23 cellular contexts compared by ENCODE assay signal in genomic region chr21:17257784-17258183, GRCh38.
"Had no signal": no experiment of that assay in that cellular context is flagged by ENCODE, and none has a peak within 500 bp of the region (broad histone marks: within the 10 kb centered on the region; RNA-seq: fewer than 3 reads in every experiment).

No MANE protein-coding gene starts in this region.

- H3K36me3 ChIP-seq: brain microvascular endothelial cell, esophagus squamous epithelium, gastroesophageal sphincter, heart left ventricle, left lung, right atrium auricular region, vagina had no signal

- H3K4me3 ChIP-seq: coronary artery, esophagus squamous epithelium, gastroesophageal sphincter, heart left ventricle, left lung, right atrium auricular region, skin epidermis, vagina had no signal

- DNase-seq: activated CD4-positive, alpha-beta T cell treated with anti-CD3 and anti-CD28 coated beads, Interleukin-2, amount 10 ng/mL, durations not matched to agents 7 days and 5 days; activated CD8-positive, alpha-beta T cell treated with anti-CD3 and anti-CD28 coated beads, Interleukin-2, amount 10 ng/mL, durations not matched to agents 7 days and 5 days; activated effector memory CD4-positive, alpha-beta T cell treated with Interleukin-2 at 50 U/mL for 16 hours; activated naive CD4-positive, alpha-beta T cell treated with anti-CD3 and anti-CD28 coated beads, Interleukin-2, amount 10 ng/mL, durations not matched to agents 7 days and 5 days; activated naive CD8-positive, alpha-beta T cell treated with anti-CD3 and anti-CD28 coated beads, Interleukin-2, amount 50 U/mL, for 24 hours; activated T-cell treated with anti-CD3 and anti-CD28 coated beads, Interleukin-2, amount 50 U/mL, for 48 hours; brain microvascular endothelial cell; esophagus squamous epithelium; heart left ventricle; left lung; stimulated activated CD4-positive, alpha-beta T cell treated with anti-CD3 and anti-CD28 coated beads, Interleukin-15, amount 100 ng/mL, for 24 hours; stimulated activated CD4-positive, alpha-beta T cell treated with anti-CD3 and anti-CD28 coated beads, Interleukin-2, amount 100 ng/mL, for 48 hours; T-helper 1 cell; T1000; trophoblast cell had no signal

- H3K9me3 Mint-ChIP-seq: activated CD4-positive, alpha-beta T cell treated with anti-CD3 and anti-CD28 coated beads, Interleukin-2, amount 10 ng/mL, durations not matched to agents 7 days and 5 days; activated naive CD8-positive, alpha-beta T cell treated with anti-CD3 and anti-CD28 coated beads, Interleukin-2, amount 50 U/mL, for 24 hours; neural crest cell; stimulated activated naive CD8-positive, alpha-beta T cell treated with anti-CD3 and anti-CD28 coated beads, Interleukin-15, Interleukin-2, amounts not matched to agents 100 ng/mL and 50 ng/mL, for 24 hours had no signal

- H3K27me3 ChIP-seq: brain microvascular endothelial cell, esophagus squamous epithelium, gastroesophageal sphincter, heart left ventricle, left lung, right atrium auricular region, vagina had no signal

- H3K4me3 Mint-ChIP-seq: activated CD4-positive, alpha-beta T cell treated with anti-CD3 and anti-CD28 coated beads, Interleukin-2, amount 10 ng/mL, durations not matched to agents 7 days and 5 days; activated CD8-positive, alpha-beta T cell treated with anti-CD3 and anti-CD28 coated beads, Interleukin-2, amount 10 ng/mL, durations not matched to agents 7 days and 5 days; activated naive CD4-positive, alpha-beta T cell treated with anti-CD3 and anti-CD28 coated beads, Interleukin-2, amount 10 ng/mL, durations not matched to agents 7 days and 5 days; activated naive CD8-positive, alpha-beta T cell treated with anti-CD3 and anti-CD28 coated beads, Interleukin-2, amount 50 U/mL, for 24 hours; neural crest cell; stimulated activated naive CD8-positive, alpha-beta T cell treated with anti-CD3 and anti-CD28 coated beads, Interleukin-15, Interleukin-2, amounts not matched to agents 100 ng/mL and 50 ng/mL, for 24 hours had no signal

- H3K36me3 Mint-ChIP-seq: activated naive CD4-positive, alpha-beta T cell treated with anti-CD3 and anti-CD28 coated beads, Interleukin-2, amount 10 ng/mL, durations not matched to agents 7 days and 5 days had no signal

- H3K4me1 Mint-ChIP-seq: activated CD4-positive, alpha-beta T cell treated with anti-CD3 and anti-CD28 coated beads, Interleukin-2, amount 10 ng/mL, durations not matched to agents 7 days and 5 days; activated naive CD4-positive, alpha-beta T cell treated with anti-CD3 and anti-CD28 coated beads, Interleukin-2, amount 10 ng/mL, durations not matched to agents 7 days and 5 days; activated naive CD8-positive, alpha-beta T cell treated with anti-CD3 and anti-CD28 coated beads, Interleukin-2, amount 50 U/mL, for 24 hours; neural crest cell had no signal

- H3K27ac Mint-ChIP-seq: activated CD4-positive, alpha-beta T cell treated with anti-CD3 and anti-CD28 coated beads, Interleukin-2, amount 10 ng/mL, durations not matched to agents 7 days and 5 days; activated CD8-positive, alpha-beta T cell treated with anti-CD3 and anti-CD28 coated beads, Interleukin-2, amount 10 ng/mL, durations not matched to agents 7 days and 5 days; activated naive CD4-positive, alpha-beta T cell treated with anti-CD3 and anti-CD28 coated beads, Interleukin-2, amount 10 ng/mL, durations not matched to agents 7 days and 5 days; activated naive CD8-positive, alpha-beta T cell treated with anti-CD3 and anti-CD28 coated beads, Interleukin-2, amount 50 U/mL, for 24 hours; progenitor cell of endocrine pancreas; stimulated activated naive CD8-positive, alpha-beta T cell treated with anti-CD3 and anti-CD28 coated beads, Interleukin-15, Interleukin-2, amounts not matched to agents 100 ng/mL and 50 ng/mL, for 24 hours had no signal

- ATAC-seq: activated CD8-positive, alpha-beta T cell treated with anti-CD3 and anti-CD28 coated beads, Interleukin-2, amount 10 ng/mL, durations not matched to agents 7 days and 5 days; activated naive CD8-positive, alpha-beta T cell treated with anti-CD3 and anti-CD28 coated beads, Interleukin-2, amount 50 U/mL, for 24 hours; gastroesophageal sphincter; heart left ventricle; left lung had no signal

- H3K27ac ChIP-seq: brain microvascular endothelial cell, coronary artery, esophagus squamous epithelium, gastroesophageal sphincter, heart left ventricle, left lung, right atrium auricular region, skin epidermis, vagina had no signal

- H3K27me3 Mint-ChIP-seq: activated CD4-positive, alpha-beta T cell treated with anti-CD3 and anti-CD28 coated beads, Interleukin-2, amount 10 ng/mL, durations not matched to agents 7 days and 5 days; activated naive CD4-positive, alpha-beta T cell treated with anti-CD3 and anti-CD28 coated beads, Interleukin-2, amount 10 ng/mL, durations not matched to agents 7 days and 5 days; activated naive CD8-positive, alpha-beta T cell treated with anti-CD3 and anti-CD28 coated beads, Interleukin-2, amount 50 U/mL, for 24 hours; progenitor cell of endocrine pancreas; stimulated activated naive CD8-positive, alpha-beta T cell treated with anti-CD3 and anti-CD28 coated beads, Interleukin-15, Interleukin-2, amounts not matched to agents 100 ng/mL and 50 ng/mL, for 24 hours had no signal

- H3K9me3 ChIP-seq: esophagus squamous epithelium, gastroesophageal sphincter, left lung, right atrium auricular region, vagina had no signal

- H3K4me1 ChIP-seq: esophagus squamous epithelium, gastroesophageal sphincter, heart left ventricle, left lung, right atrium auricular region, vagina had no signal
